1 cellular context compared by ENCODE assay signal in the genomic region with DNA sequence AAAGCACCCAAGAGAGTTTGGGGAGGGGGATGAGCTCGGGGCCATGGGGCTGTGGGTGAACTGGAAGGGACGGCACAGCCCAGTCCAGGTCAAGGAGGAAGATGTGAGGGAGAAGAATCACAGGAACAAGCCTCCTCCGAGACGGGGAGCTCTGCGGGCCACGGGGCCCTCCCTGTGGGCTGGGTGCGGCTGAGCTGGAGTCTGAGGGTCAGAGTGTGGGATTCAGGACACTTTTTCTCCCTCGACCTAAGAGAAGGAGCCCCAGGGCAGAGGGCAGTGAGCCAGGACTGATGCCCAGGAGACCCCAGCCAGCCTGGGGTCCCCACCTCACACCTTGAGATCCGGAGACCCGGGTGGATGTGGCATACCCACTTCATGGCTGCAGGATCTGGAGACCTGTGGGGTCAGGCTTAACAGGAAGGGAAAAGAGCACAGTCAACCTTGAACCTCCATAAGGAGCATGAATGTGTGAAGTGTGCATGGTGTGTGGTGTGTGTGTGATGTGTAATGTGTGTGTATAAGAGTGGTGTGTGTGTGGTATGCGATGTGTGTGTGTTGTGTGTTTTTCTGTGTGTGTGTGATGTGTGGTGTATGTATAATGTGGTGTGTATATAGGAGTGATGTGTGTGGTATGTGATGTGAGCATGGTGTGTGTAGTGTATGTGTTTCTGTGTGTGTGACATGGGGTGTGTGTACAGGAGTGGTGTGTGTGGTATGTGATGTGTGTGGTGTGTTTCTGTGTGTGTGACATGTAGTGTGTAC.
TF ChIP-seq lines count a peak whose summit lies in the region.

No MANE protein-coding gene starts in this region.

TF ChIP-seq in HEK293, 187 proteins besides CTCF, POLR2A, EP300 and RAD21:
- TF ChIP-seq TSHZ1 (tag by site-specific recombination; IDR thresholded peaks at IDR 0.05; ENCODE audit: borderline replicate concordance): no peak
- no peak for TF ChIP-seq ZNF324 (tag by site-specific recombination; IDR thresholded peaks at IDR 0.05)
- TF ChIP-seq ZSCAN30 (tag by site-specific recombination; IDR thresholded peaks at IDR 0.05): no peak
- no peak for TF ChIP-seq ZNF658 (tag by site-specific recombination; IDR thresholded peaks at IDR 0.05)
- TF ChIP-seq OVOL3 (tag by site-specific recombination; IDR thresholded peaks at IDR 0.05): no peak
- peak; percentile 52; the same call in 1 of the 2 replicates for TF ChIP-seq ZNF777 (tag by site-specific recombination; IDR thresholded peaks at IDR 0.05; ENCODE audit: borderline replicate concordance)
- TF ChIP-seq, protein P1, sequence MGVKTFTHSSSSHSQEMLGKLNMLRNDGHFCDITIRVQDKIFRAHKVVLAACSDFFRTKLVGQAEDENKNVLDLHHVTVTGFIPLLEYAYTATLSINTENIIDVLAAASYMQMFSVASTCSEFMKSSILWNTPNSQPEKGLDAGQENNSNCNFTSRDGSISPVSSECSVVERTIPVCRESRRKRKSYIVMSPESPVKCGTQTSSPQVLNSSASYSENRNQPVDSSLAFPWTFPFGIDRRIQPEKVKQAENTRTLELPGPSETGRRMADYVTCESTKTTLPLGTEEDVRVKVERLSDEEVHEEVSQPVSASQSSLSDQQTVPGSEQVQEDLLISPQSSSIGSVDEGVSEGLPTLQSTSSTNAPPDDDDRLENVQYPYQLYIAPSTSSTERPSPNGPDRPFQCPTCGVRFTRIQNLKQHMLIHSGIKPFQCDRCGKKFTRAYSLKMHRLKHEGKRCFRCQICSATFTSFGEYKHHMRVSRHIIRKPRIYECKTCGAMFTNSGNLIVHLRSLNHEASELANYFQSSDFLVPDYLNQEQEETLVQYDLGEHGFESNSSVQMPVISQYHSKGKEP (tag by site-specific recombination; IDR thresholded peaks at IDR 0.05): no peak
- no peak for TF ChIP-seq OSR2 (tag by site-specific recombination; IDR thresholded peaks at IDR 0.05)
- no peak for TF ChIP-seq ZNF280D (tag by site-specific recombination; IDR thresholded peaks at IDR 0.05)
- no peak for TF ChIP-seq KLF9 (tag by site-specific recombination; IDR thresholded peaks at IDR 0.05; ENCODE audit: low read depth)
- no peak for TF ChIP-seq MZF1 (tag by site-specific recombination; IDR thresholded peaks at IDR 0.05; ENCODE audit: borderline replicate concordance)
- no peak for TF ChIP-seq INSM2 (tag by site-specific recombination; IDR thresholded peaks at IDR 0.05)
- TF ChIP-seq ZNF791 (tag by site-specific recombination; IDR thresholded peaks at IDR 0.05): no peak
- TF ChIP-seq ZNF121 (tag by site-specific recombination; IDR thresholded peaks at IDR 0.05): no peak
- 0 out of 2 replicates have a peak, but pooled peaks have one; percentile 46 for TF ChIP-seq ZNF776 (tag by site-specific recombination; IDR thresholded peaks at IDR 0.05; ENCODE audit: borderline replicate concordance)
- TF ChIP-seq ZNF146 (tag by site-specific recombination; IDR thresholded peaks at IDR 0.05): no peak
- 0 out of 2 replicates have a peak, but pooled peaks have one; percentile 51 for TF ChIP-seq ZNF114 (tag by site-specific recombination; IDR thresholded peaks at IDR 0.05)
- TF ChIP-seq ZNF544 (tag by site-specific recombination; IDR thresholded peaks at IDR 0.05): no peak
- TF ChIP-seq ZNF148 (tag by site-specific recombination; IDR thresholded peaks at IDR 0.05; ENCODE audit: borderline replicate concordance): peak; percentile 69; the same call in 1 of the 2 replicates
- TF ChIP-seq ZNF768 (tag by site-specific recombination; IDR thresholded peaks at IDR 0.05): no peak
- TF ChIP-seq KLF8 (tag by site-specific recombination; IDR thresholded peaks at IDR 0.05): no peak
- TF ChIP-seq SP2 (tag by site-specific recombination; IDR thresholded peaks at IDR 0.05): no peak
- no peak for TF ChIP-seq KLF16 (tag by site-specific recombination; IDR thresholded peaks at IDR 0.05)
- no peak for TF ChIP-seq ZNF670 (tag by site-specific recombination; IDR thresholded peaks at IDR 0.05; ENCODE audit: low read depth)
